ENCODE assay signal across 17 cellular contexts in genomic region chr2:196759378-196759706, GRCh38. TPM values are rescaled to one million over a fixed set of nuclear protein-coding genes. Genes with fewer than 3 reads are reported as not detected.
"Had no signal": no experiment of that assay in that cellular context is flagged by ENCODE, and none has a peak within 500 bp of the region (broad histone marks: within the 10 kb centered on the region; RNA-seq: fewer than 3 reads in every experiment).

No MANE protein-coding gene starts in this region.

- H3K27me3 ChIP-seq: colonic mucosa, foreskin keratinocyte, heart left ventricle, pancreas, stomach, thyroid gland had no signal

- DNase-seq: activated CD4-positive, alpha-beta T cell treated with anti-CD3 and anti-CD28 coated beads for 1 hour; activated CD4-positive, alpha-beta T cell treated with anti-CD3 and anti-CD28 coated beads, Interleukin-2, amount 50 U/mL, for 48 hours; activated CD8-positive, alpha-beta memory T cell treated with anti-CD3 and anti-CD28 coated beads, Interleukin-2, amount 10 ng/mL, durations not matched to agents 7 days and 5 days; activated effector memory CD4-positive, alpha-beta T cell treated with anti-CD3 and anti-CD28 coated beads, Interleukin-2, amount 50 U/mL, for 16 hours; activated naive CD8-positive, alpha-beta T cell treated with anti-CD3 and anti-CD28 coated beads, Interleukin-2, amount 10 ng/mL, durations not matched to agents 7 days and 5 days; activated T-cell treated with anti-CD3 and anti-CD28 coated beads, Interleukin-2, amount 50 U/mL, for 4 hours; colonic mucosa; effector memory CD4-positive, alpha-beta T cell; foreskin keratinocyte; heart left ventricle; kidney; pancreas; stomach; T-helper 9 cell; thyroid gland had no signal

- H3K36me3 ChIP-seq: colonic mucosa had no signal

- H3K4me1 ChIP-seq: colonic mucosa, foreskin keratinocyte, pancreas, stomach, thyroid gland had no signal

- H3K27ac ChIP-seq: colonic mucosa, foreskin keratinocyte, heart left ventricle, pancreas, stomach, thyroid gland had no signal

- H3K9me3 ChIP-seq: colonic mucosa, pancreas, thyroid gland had no signal

- H3K4me3 ChIP-seq: colonic mucosa, heart left ventricle, pancreas, stomach, thyroid gland had no signal

- ATAC-seq: activated CD8-positive, alpha-beta memory T cell treated with anti-CD3 and anti-CD28 coated beads, Interleukin-2, amount 10 ng/mL, durations not matched to agents 7 days and 5 days; activated T-cell treated with anti-CD3 and anti-CD28 coated beads, Interleukin-2, amount 50 U/mL, for 4 hours had no signal

RNA-seq across cellular contexts. Expression of gene C2orf66, which starts 49.8 kb away (rescaled TPM):
- total RNA-seq: activated T-cell treated with anti-CD3 and anti-CD28 coated beads, Interleukin-2, amount 50 U/mL, for 4 hours; epithelial cell of proximal tubule; kidney; neural crest cell; stomach; thyroid gland had no signal
